ENCODE assay signal across 1 cellular context in the genomic region with DNA sequence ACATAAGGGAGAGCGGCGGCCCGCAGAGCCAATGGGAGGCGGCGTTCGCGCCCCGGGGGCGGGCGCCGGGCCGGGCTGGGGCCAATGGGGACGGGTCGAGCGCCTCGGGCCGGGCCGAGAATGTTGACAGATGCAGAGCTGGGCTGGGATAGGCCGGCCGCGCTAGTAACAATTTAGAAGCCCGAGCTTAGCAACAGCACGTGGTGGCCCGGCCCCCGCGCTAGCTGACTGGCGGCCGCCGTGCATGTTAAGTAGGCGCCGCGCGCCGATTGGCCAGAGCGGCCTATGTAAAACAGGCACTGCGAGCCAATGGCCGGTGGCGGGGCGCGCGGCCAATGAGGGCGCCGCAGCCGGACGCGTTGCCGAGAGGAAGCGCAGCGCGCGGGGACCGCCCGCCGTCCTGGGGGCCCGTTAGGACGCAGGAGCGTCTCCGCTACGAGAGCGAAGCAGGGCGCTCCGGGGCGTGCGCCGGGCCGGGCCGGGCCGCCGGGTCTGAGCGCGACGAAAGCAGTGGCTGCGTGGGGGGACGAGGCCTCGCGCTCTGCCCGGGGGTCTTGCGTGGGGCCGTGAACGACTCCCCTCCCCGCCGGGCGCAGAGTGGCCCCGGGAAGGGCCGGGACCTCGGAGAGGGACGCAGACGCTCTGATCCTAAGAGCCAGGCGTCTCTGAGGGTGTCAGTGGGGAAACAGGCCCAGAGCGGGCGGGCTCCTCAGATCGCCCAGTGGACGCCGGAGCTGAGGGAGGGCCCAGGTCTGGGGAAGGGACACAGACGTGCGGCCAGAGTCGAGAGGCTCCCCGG.
TF ChIP-seq lines count a peak whose summit lies in the region.

No MANE protein-coding gene starts in this region.

TF ChIP-seq in HepG2, 621 proteins besides CTCF, POLR2A, EP300 and RAD21 (continued from another document and continues in another):
- TF ChIP-seq, protein P1, sequence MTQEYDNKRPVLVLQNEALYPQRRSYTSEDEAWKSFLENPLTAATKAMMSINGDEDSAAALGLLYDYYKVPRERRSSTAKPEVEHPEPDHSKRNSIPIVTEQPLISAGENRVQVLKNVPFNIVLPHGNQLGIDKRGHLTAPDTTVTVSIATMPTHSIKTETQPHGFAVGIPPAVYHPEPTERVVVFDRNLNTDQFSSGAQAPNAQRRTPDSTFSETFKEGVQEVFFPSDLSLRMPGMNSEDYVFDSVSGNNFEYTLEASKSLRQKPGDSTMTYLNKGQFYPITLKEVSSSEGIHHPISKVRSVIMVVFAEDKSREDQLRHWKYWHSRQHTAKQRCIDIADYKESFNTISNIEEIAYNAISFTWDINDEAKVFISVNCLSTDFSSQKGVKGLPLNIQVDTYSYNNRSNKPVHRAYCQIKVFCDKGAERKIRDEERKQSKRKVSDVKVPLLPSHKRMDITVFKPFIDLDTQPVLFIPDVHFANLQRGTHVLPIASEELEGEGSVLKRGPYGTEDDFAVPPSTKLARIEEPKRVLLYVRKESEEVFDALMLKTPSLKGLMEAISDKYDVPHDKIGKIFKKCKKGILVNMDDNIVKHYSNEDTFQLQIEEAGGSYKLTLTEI (CRISPR knock-in tag; conservative IDR thresholded peaks at IDR 0.05): no peak
- peak; percentile 58 for TF ChIP-seq MED1 (CRISPR knock-in tag; IDR thresholded peaks at IDR 0.05)
- peak; percentile 41 for TF ChIP-seq HNRNPK (IDR thresholded peaks at IDR 0.05; ENCODE audit: low read depth, low read length, poor library complexity, severe bottlenecking)
- TF ChIP-seq, protein P2, sequence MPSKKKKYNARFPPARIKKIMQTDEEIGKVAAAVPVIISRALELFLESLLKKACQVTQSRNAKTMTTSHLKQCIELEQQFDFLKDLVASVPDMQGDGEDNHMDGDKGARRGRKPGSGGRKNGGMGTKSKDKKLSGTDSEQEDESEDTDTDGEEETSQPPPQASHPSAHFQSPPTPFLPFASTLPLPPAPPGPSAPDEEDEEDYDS (CRISPR knock-in tag; IDR thresholded peaks at IDR 0.05): peak; percentile 74
- TF ChIP-seq PPARG (CRISPR knock-in tag; conservative IDR thresholded peaks at IDR 0.05): no peak; the same call in 1 of the 2 replicates
- TF ChIP-seq HOXA9 (CRISPR knock-in tag; IDR thresholded peaks at IDR 0.05; ENCODE audit: borderline replicate concordance): no peak
- TF ChIP-seq TP53 (CRISPR knock-in tag; conservative IDR thresholded peaks at IDR 0.05): no peak
- peak; percentile 66; the same call in 1 of the 2 replicates for TF ChIP-seq ETV6 (CRISPR knock-in tag; conservative IDR thresholded peaks at IDR 0.05)
- TF ChIP-seq, protein P3, sequence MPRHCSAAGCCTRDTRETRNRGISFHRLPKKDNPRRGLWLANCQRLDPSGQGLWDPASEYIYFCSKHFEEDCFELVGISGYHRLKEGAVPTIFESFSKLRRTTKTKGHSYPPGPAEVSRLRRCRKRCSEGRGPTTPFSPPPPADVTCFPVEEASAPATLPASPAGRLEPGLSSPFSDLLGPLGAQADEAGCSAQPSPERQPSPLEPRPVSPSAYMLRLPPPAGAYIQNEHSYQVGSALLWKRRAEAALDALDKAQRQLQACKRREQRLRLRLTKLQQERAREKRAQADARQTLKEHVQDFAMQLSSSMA (CRISPR knock-in tag; IDR thresholded peaks at IDR 0.05): 0 out of 2 replicates have a peak, but pooled peaks have one; percentile 54
- peak; percentile 58 for TF ChIP-seq MED8 (CRISPR knock-in tag; IDR thresholded peaks at IDR 0.05; ENCODE audit: insufficient replicate concordance)
- peak; percentile 93 for TF ChIP-seq CCDC6 (CRISPR knock-in tag; IDR thresholded peaks at IDR 0.05)
- peak; percentile 68; the same call in 1 of the 2 replicates for TF ChIP-seq TAF1 (CRISPR knock-in tag; IDR thresholded peaks at IDR 0.05)
- TF ChIP-seq, protein P4, sequence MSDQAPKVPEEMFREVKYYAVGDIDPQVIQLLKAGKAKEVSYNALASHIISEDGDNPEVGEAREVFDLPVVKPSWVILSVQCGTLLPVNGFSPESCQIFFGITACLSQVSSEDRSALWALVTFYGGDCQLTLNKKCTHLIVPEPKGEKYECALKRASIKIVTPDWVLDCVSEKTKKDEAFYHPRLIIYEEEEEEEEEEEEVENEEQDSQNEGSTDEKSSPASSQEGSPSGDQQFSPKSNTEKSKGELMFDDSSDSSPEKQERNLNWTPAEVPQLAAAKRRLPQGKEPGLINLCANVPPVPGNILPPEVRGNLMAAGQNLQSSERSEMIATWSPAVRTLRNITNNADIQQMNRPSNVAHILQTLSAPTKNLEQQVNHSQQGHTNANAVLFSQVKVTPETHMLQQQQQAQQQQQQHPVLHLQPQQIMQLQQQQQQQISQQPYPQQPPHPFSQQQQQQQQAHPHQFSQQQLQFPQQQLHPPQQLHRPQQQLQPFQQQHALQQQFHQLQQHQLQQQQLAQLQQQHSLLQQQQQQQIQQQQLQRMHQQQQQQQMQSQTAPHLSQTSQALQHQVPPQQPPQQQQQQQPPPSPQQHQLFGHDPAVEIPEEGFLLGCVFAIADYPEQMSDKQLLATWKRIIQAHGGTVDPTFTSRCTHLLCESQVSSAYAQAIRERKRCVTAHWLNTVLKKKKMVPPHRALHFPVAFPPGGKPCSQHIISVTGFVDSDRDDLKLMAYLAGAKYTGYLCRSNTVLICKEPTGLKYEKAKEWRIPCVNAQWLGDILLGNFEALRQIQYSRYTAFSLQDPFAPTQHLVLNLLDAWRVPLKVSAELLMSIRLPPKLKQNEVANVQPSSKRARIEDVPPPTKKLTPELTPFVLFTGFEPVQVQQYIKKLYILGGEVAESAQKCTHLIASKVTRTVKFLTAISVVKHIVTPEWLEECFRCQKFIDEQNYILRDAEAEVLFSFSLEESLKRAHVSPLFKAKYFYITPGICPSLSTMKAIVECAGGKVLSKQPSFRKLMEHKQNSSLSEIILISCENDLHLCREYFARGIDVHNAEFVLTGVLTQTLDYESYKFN (CRISPR knock-in tag; conservative IDR thresholded peaks at IDR 0.05): peak; percentile 24; the same call in 1 of the 2 replicates
- no peak for TF ChIP-seq STAG1 (CRISPR knock-in tag; IDR thresholded peaks at IDR 0.05)
- TF ChIP-seq SALL1 (CRISPR knock-in tag; IDR thresholded peaks at IDR 0.05): peak; percentile 67
- TF ChIP-seq IRF2 (CRISPR knock-in tag; IDR thresholded peaks at IDR 0.05): peak; percentile 41; the same call in 1 of the 2 replicates
- peak; percentile 11 for TF ChIP-seq CBX1 (IDR thresholded peaks at IDR 0.05; ENCODE audit: low read depth)
- peak; percentile 25 for TF ChIP-seq MEIS2 (CRISPR knock-in tag; IDR thresholded peaks at IDR 0.05)
- TF ChIP-seq ZNF775 (CRISPR knock-in tag; IDR thresholded peaks at IDR 0.05; ENCODE audit: borderline replicate concordance): no peak
- TF ChIP-seq KMT2A (CRISPR knock-in tag; IDR thresholded peaks at IDR 0.05): no peak
- 0 out of 2 replicates have a peak, but pooled peaks have one; percentile 16 for TF ChIP-seq ZNF614 (CRISPR knock-in tag; IDR thresholded peaks at IDR 0.05; ENCODE audit: borderline replicate concordance)
- peak; percentile 77 for TF ChIP-seq PHF8 (CRISPR knock-in tag; IDR thresholded peaks at IDR 0.05)
- TF ChIP-seq ZNF33B (CRISPR knock-in tag; IDR thresholded peaks at IDR 0.05): peak; percentile 51; the same call in 1 of the 2 replicates
- TF ChIP-seq, protein P5, sequence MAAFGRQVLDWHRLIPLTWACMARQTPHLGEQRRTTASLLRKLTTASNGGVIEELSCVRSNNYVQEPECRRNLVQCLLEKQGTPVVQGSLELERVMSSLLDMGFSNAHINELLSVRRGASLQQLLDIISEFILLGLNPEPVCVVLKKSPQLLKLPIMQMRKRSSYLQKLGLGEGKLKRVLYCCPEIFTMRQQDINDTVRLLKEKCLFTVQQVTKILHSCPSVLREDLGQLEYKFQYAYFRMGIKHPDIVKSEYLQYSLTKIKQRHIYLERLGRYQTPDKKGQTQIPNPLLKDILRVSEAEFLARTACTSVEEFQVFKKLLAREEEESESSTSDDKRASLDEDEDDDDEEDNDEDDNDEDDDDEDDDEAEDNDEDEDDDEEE (CRISPR knock-in tag; IDR thresholded peaks at IDR 0.05): 0 out of 2 replicates have a peak, but pooled peaks have one; percentile 47
- no peak; the same call in 1 of the 2 replicates for TF ChIP-seq GFI1 (CRISPR knock-in tag; IDR thresholded peaks at IDR 0.05; ENCODE audit: borderline replicate concordance)
- TF ChIP-seq, protein P6, sequence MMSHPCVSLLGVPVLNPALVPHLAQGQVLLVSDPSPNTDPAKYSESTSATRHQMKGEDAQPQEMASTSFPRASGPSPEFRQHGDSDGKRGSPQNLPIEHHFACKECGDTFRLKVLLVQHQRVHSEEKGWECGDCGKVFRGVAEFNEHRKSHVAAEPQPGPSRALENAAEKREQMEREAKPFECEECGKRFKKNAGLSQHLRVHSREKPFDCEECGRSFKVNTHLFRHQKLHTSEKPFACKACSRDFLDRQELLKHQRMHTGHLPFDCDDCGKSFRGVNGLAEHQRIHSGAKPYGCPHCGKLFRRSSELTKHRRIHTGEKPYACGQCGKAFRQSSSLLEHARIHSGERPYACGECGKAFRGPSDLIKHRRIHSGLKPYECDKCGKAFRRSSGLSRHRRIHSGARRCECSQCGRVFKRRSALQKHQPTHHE (CRISPR knock-in tag; IDR thresholded peaks at IDR 0.05; ENCODE audit: borderline replicate concordance): peak; percentile 70; the same call in 1 of the 2 replicates
- peak; percentile 93 for TF ChIP-seq TMF1 (CRISPR knock-in tag; IDR thresholded peaks at IDR 0.05; ENCODE audit: low read depth)
- TF ChIP-seq ELF1 (CRISPR knock-in tag; IDR thresholded peaks at IDR 0.05): no peak
- no peak for TF ChIP-seq REL (CRISPR knock-in tag; conservative IDR thresholded peaks at IDR 0.05)
- no peak for TF ChIP-seq MATR3 (CRISPR knock-in tag; IDR thresholded peaks at IDR 0.05)
- no peak for TF ChIP-seq SCMH1 (CRISPR knock-in tag; IDR thresholded peaks at IDR 0.05; ENCODE audit: borderline replicate concordance)
- peak; percentile 42; the same call in 1 of the 2 replicates for TF ChIP-seq KAT8 (CRISPR knock-in tag; IDR thresholded peaks at IDR 0.05)
- TF ChIP-seq PHB2 (IDR thresholded peaks at IDR 0.05; ENCODE audit: partially characterized antibody): no peak
- TF ChIP-seq ZSCAN20 (CRISPR knock-in tag; IDR thresholded peaks at IDR 0.05; ENCODE audit: borderline replicate concordance): peak; percentile 82; the same call in 1 of the 2 replicates
- TF ChIP-seq IRX3 (CRISPR knock-in tag; IDR thresholded peaks at IDR 0.05; ENCODE audit: borderline replicate concordance, low read depth): peak; percentile 75; the same call in 1 of the 2 replicates
- peak; percentile 93 for TF ChIP-seq SAP130 (CRISPR knock-in tag; IDR thresholded peaks at IDR 0.05; ENCODE audit: low read depth)
- TF ChIP-seq, protein P7, sequence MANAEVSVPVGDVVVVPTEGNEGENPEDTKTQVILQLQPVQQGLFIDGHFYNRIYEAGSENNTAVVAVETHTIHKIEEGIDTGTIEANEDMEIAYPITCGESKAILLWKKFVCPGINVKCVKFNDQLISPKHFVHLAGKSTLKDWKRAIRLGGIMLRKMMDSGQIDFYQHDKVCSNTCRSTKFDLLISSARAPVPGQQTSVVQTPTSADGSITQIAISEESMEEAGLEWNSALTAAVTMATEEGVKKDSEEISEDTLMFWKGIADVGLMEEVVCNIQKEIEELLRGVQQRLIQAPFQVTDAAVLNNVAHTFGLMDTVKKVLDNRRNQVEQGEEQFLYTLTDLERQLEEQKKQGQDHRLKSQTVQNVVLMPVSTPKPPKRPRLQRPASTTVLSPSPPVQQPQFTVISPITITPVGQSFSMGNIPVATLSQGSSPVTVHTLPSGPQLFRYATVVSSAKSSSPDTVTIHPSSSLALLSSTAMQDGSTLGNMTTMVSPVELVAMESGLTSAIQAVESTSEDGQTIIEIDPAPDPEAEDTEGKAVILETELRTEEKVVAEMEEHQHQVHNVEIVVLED (CRISPR knock-in tag; IDR thresholded peaks at IDR 0.05; ENCODE audit: borderline replicate concordance): peak; percentile 86
- no peak for TF ChIP-seq THYN1 (CRISPR knock-in tag; IDR thresholded peaks at IDR 0.05; ENCODE audit: borderline replicate concordance, low read depth)
- TF ChIP-seq NFYB (CRISPR knock-in tag; IDR thresholded peaks at IDR 0.05): peak; percentile 94
- peak; percentile 89; the same call in 1 of the 2 replicates for TF ChIP-seq ZNF761 (CRISPR knock-in tag; conservative IDR thresholded peaks at IDR 0.05)
- TF ChIP-seq KDM6A (CRISPR knock-in tag; IDR thresholded peaks at IDR 0.05; ENCODE audit: low read depth): no peak
- TF ChIP-seq, protein P8, sequence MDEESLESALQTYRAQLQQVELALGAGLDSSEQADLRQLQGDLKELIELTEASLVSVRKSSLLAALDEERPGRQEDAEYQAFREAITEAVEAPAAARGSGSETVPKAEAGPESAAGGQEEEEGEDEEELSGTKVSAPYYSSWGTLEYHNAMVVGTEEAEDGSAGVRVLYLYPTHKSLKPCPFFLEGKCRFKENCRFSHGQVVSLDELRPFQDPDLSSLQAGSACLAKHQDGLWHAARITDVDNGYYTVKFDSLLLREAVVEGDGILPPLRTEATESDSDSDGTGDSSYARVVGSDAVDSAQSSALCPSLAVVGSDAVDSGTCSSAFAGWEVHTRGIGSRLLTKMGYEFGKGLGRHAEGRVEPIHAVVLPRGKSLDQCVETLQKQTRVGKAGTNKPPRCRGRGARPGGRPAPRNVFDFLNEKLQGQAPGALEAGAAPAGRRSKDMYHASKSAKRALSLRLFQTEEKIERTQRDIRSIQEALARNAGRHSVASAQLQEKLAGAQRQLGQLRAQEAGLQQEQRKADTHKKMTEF (CRISPR knock-in tag; IDR thresholded peaks at IDR 0.05): peak; percentile 64
- TF ChIP-seq, protein P9, sequence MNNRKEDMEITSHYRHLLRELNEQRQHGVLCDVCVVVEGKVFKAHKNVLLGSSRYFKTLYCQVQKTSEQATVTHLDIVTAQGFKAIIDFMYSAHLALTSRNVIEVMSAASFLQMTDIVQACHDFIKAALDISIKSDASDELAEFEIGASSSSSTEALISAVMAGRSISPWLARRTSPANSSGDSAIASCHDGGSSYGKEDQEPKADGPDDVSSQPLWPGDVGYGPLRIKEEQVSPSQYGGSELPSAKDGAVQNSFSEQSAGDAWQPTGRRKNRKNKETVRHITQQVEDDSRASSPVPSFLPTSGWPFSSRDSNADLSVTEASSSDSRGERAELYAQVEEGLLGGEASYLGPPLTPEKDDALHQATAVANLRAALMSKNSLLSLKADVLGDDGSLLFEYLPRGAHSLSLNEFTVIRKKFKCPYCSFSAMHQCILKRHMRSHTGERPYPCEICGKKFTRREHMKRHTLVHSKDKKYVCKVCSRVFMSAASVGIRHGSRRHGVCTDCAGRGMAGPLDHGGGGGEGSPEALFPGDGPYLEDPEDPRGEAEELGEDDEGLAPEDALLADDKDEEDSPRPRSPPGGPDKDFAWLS (CRISPR knock-in tag; IDR thresholded peaks at IDR 0.05; ENCODE audit: borderline replicate concordance): 0 out of 2 replicates have a peak, but pooled peaks have one; percentile 58
- TF ChIP-seq SALL2 (CRISPR knock-in tag; IDR thresholded peaks at IDR 0.05): peak; percentile 89
- TF ChIP-seq BRCA1 (CRISPR knock-in tag; IDR thresholded peaks at IDR 0.05): 0 out of 2 replicates have a peak, but pooled peaks have one; percentile 68
- TF ChIP-seq SRY (CRISPR knock-in tag; IDR thresholded peaks at IDR 0.05): peak; percentile 73; the same call in 1 of the 2 replicates
- TF ChIP-seq HNF4G (IDR thresholded peaks at IDR 0.05; ENCODE audit: borderline replicate concordance, low read depth, low read length): no peak
- no peak for TF ChIP-seq HNF4G (CRISPR knock-in tag; IDR thresholded peaks at IDR 0.05; ENCODE audit: borderline replicate concordance, low read depth)
- TF ChIP-seq ZSCAN25 (CRISPR knock-in tag; IDR thresholded peaks at IDR 0.05): peak; percentile 43; the same call in 1 of the 2 replicates
- TF ChIP-seq, protein P10, sequence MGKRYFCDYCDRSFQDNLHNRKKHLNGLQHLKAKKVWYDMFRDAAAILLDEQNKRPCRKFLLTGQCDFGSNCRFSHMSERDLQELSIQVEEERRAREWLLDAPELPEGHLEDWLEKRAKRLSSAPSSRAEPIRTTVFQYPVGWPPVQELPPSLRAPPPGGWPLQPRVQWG (CRISPR knock-in tag; IDR thresholded peaks at IDR 0.05; ENCODE audit: borderline replicate concordance, low read depth): no peak
- TF ChIP-seq ZNF207 (IDR thresholded peaks at IDR 0.05; ENCODE audit: borderline replicate concordance): no peak
- no peak for TF ChIP-seq ZNF737 (CRISPR knock-in tag; IDR thresholded peaks at IDR 0.05; ENCODE audit: borderline replicate concordance)
